In genomic region chr10:36885746-36886145, GRCh38 we compare ENCODE assay signal across 7 cellular contexts.
"Had no signal": no experiment of that assay in that cellular context is flagged by ENCODE, and none has a peak within 500 bp of the region (broad histone marks: within the 10 kb centered on the region; RNA-seq: fewer than 3 reads in every experiment).

No MANE protein-coding gene starts in this region.

- H2AFZ ChIP-seq: GM23338 had no signal

- H3K4me3 Mint-ChIP-seq: GM23338, H9, IgD-negative memory B cell had no signal

- H3K27ac Mint-ChIP-seq: GM23338, H9, IgD-negative memory B cell had no signal

- H3K9me3 Mint-ChIP-seq: IgD-negative memory B cell had no signal

- DNase-seq: H9, HCEC 1CT had no signal

- H3K4me3 ChIP-seq: GM23338 had no signal

- ATAC-seq: GM23338 had no signal

- FAIRE-seq: H1, H54, HTR-8/SVneo had no signal

- H3K36me3 Mint-ChIP-seq: IgD-negative memory B cell had no signal

- H3K4me2 ChIP-seq: GM23338 had no signal

- H3K27me3 Mint-ChIP-seq: IgD-negative memory B cell had no signal

- H3K4me1 Mint-ChIP-seq: GM23338, H9, IgD-negative memory B cell had no signal
